ENCODE assay signal across 8 cellular contexts in genomic region chr1:234604726-234605492, GRCh38. TPM values are rescaled to one million over a fixed set of nuclear protein-coding genes. Genes with fewer than 3 reads are reported as not detected.
DNase-seq lines count a peak whose midpoint lies in the region; ATAC-seq, FAIRE-seq and TF ChIP-seq lines count a peak whose summit lies in the region.

No MANE protein-coding gene starts in this region.

- H3K27ac ChIP-seq in SJCRH30 = no peak overlapping the region
- peak overlapping the region; percentile 87 for H3K27ac ChIP-seq in endothelial cell of umbilical vein (ENCODE audit: insufficient read depth, low read depth, low read length)

- H3K4me2 ChIP-seq in endothelial cell of umbilical vein (ENCODE audit: insufficient read depth, low read length) = peak overlapping the region; percentile 98

- no peaks in the 10 kb centered on the region for H3K27me3 Mint-ChIP-seq in activated CD4-positive, alpha-beta T cell treated with anti-CD3 and anti-CD28 coated beads, Interleukin-2, amount 10 ng/mL, durations not matched to agents 7 days and 5 days
- no peaks in the 10 kb centered on the region for H3K27me3 Mint-ChIP-seq in nephron (ENCODE audit: low read depth)

- DNase-seq in activated CD4-positive, alpha-beta T cell treated with anti-CD3 and anti-CD28 coated beads, Interleukin-2, amount 10 ng/mL, durations not matched to agents 7 days and 5 days = no peak
- no peak for DNase-seq in activated CD4-positive, alpha-beta T cell treated with anti-CD3 and anti-CD28 coated beads for 1 hour
- DNase-seq in SJCRH30 (no peak), endothelial cell of umbilical vein (ENCODE audit: low read depth, low spot score) (peak; percentile 49), NCI-H446 treated with DMSO at 0.1 percent for 48 hours (lab: John Stamatoyannopoulos, UW) (no peak), HPDE6-E6E7 (ENCODE audit: extremely low spot score) (no peak)

- peak overlapping the region; percentile 84 for H3K4me3 Mint-ChIP-seq in activated CD4-positive, alpha-beta T cell treated with anti-CD3 and anti-CD28 coated beads, Interleukin-2, amount 10 ng/mL, durations not matched to agents 7 days and 5 days
- peak overlapping the region; percentile 99 to 100 (median 99) for H3K4me3 Mint-ChIP-seq in nephron

- no peak for ATAC-seq in HG02870 (IDR thresholded peaks at IDR 0.05; ENCODE audit: unreplicated experiment)

- no peak for FAIRE-seq in endothelial cell of umbilical vein (lab: Jason Lieb, UNC)

- no peaks in the 10 kb centered on the region for H3K9me3 ChIP-seq in SJCRH30 (replicated peaks)
- H3K9me3 ChIP-seq in endothelial cell of umbilical vein (replicated peaks; ENCODE audit: control insufficient read depth, insufficient read depth, low read length) = no peaks in the 10 kb centered on the region

- peaks cover 70% of the 10 kb centered on the region for H3K79me2 ChIP-seq in endothelial cell of umbilical vein (ENCODE audit: control insufficient read depth, insufficient read depth, low read length)

- dilution Hi-C loops in endothelial cell of umbilical vein (cut with MboI; ENCODE audit: extremely low pct_ligation_motif_present, low sequenced_read_pairs) = loop anchor here (10.0 to 25.0 kb wide), 2 partner anchors 382 to 470 kb away; no protein-coding TSS in a partner anchor

- peaks cover 58% of the 10 kb centered on the region for H3K36me3 Mint-ChIP-seq in activated CD4-positive, alpha-beta T cell treated with anti-CD3 and anti-CD28 coated beads, Interleukin-2, amount 10 ng/mL, durations not matched to agents 7 days and 5 days (ENCODE audit: low read depth)
- H3K36me3 Mint-ChIP-seq in nephron (ENCODE audit: low read depth) = peaks cover 52% of the 10 kb centered on the region

- H3K4me3 ChIP-seq in SJCRH30 = peak overlapping the region; percentile 79
- peak overlapping the region; percentile 51 to 94 (median 57) for H3K4me3 ChIP-seq in endothelial cell of umbilical vein (replicated peaks in 1 of 3; ENCODE audit: insufficient read depth in 1 of 3, low read depth in 1 of 3, low read length in 3 of 3)

- peak overlapping the region; percentile 98 for H3K27ac Mint-ChIP-seq in activated CD4-positive, alpha-beta T cell treated with anti-CD3 and anti-CD28 coated beads, Interleukin-2, amount 10 ng/mL, durations not matched to agents 7 days and 5 days
- H3K27ac Mint-ChIP-seq in nephron = peak overlapping the region; percentile 84 to 100 (median 100)

- H3K4me1 ChIP-seq in SJCRH30 (peaks cover 28% of the 10 kb centered on the region), endothelial cell of umbilical vein (ENCODE audit: control insufficient read depth, extremely low read depth, insufficient read depth, low read length) (peaks cover 42% of the 10 kb centered on the region)

- H4K20me1 ChIP-seq in endothelial cell of umbilical vein (replicated peaks; ENCODE audit: control insufficient read depth, extremely low read depth, insufficient read depth, low read length) = no peaks in the 10 kb centered on the region

- BruUV-seq in endothelial cell of umbilical vein (replicated peaks; lab: Mats Ljungman, UMichigan) = no TSS peak

- POLR2A ChIA-PET in activated CD4-positive, alpha-beta T cell treated with anti-CD3 and anti-CD28 coated beads, Interleukin-2, amount 10 ng/mL, durations not matched to agents 7 days and 5 days (lab: Charles Lee) = interaction anchor here (0.9 to 1.0 kb wide), 2 partner anchors 104 to 126 kb away, joined by 3 read pairs; no protein-coding TSS in a partner anchor
- POLR2A ChIA-PET in endothelial cell of umbilical vein (lab: Charles Lee) = interaction anchor here (0.7 to 1.9 kb wide), 2 partner anchors 117 to 119 kb away, joined by 3 to 7 read pairs; no protein-coding TSS in a partner anchor

- CTCF ChIA-PET in activated CD4-positive, alpha-beta T cell treated with anti-CD3 and anti-CD28 coated beads, Interleukin-2, amount 10 ng/mL, durations not matched to agents 7 days and 5 days (lab: Charles Lee) = interaction anchor here (1.0 to 3.8 kb wide), 5 partner anchors 90 to 479 kb away, joined by 3 to 12 read pairs (median 3); no protein-coding TSS in a partner anchor
- CTCF ChIA-PET in endothelial cell of umbilical vein (lab: Charles Lee) = interaction anchor here (0.8 to 9.1 kb wide), 11 partner anchors 20 to 488 kb away, joined by 3 to 79 read pairs (median 5); no protein-coding TSS in a partner anchor

- no peaks in the 10 kb centered on the region for H3K9me3 Mint-ChIP-seq in activated CD4-positive, alpha-beta T cell treated with anti-CD3 and anti-CD28 coated beads, Interleukin-2, amount 10 ng/mL, durations not matched to agents 7 days and 5 days
- no peaks in the 10 kb centered on the region for H3K9me3 Mint-ChIP-seq in nephron

- no peaks in the 10 kb centered on the region for H3K9me1 ChIP-seq in endothelial cell of umbilical vein (replicated peaks; ENCODE audit: control insufficient read depth, extremely low read depth, insufficient read depth, low read length)

- intact Hi-C loops in endothelial cell of umbilical vein (cut with micrococcal nuclease) = no loop called here

- TF ChIP-seq CTCF in endothelial cell of umbilical vein (IDR thresholded peaks at IDR 0.05; ENCODE audit: extremely low read depth in 1 of 2, insufficient read depth in 1 of 2, low read depth in 1 of 2, low read length in 2 of 2) (no peak), nephron (IDR thresholded peaks at IDR 0.05; ENCODE audit: unreplicated experiment in 3 of 3) (no peak)

- peaks cover 58% of the 10 kb centered on the region for H3K4me1 Mint-ChIP-seq in activated CD4-positive, alpha-beta T cell treated with anti-CD3 and anti-CD28 coated beads, Interleukin-2, amount 10 ng/mL, durations not matched to agents 7 days and 5 days
- H3K4me1 Mint-ChIP-seq in nephron = peaks cover 46% of the 10 kb centered on the region

- H2AFZ ChIP-seq in endothelial cell of umbilical vein (ENCODE audit: low read depth, low read length) = no peak overlapping the region

- TF ChIP-seq POLR2A in endothelial cell of umbilical vein (IDR thresholded peaks at IDR 0.05; ENCODE audit: low read depth, low read length) = no peak

- H3K27me3 ChIP-seq in SJCRH30 (no peaks in the 10 kb centered on the region), endothelial cell of umbilical vein (ENCODE audit: control insufficient read depth in 2 of 2, insufficient read depth in 2 of 2, low read length in 2 of 2) (no peaks in the 10 kb centered on the region)

- peaks cover 42% of the 10 kb centered on the region for H3K36me3 ChIP-seq in SJCRH30
- peaks cover 5 to 11% of the 10 kb centered on the region in 2 experiments for H3K36me3 ChIP-seq in endothelial cell of umbilical vein (ENCODE audit: control insufficient read depth in 2 of 2, extremely low read depth in 1 of 2, insufficient read depth in 2 of 2, low read length in 2 of 2)

- H3K9ac ChIP-seq in endothelial cell of umbilical vein (replicated peaks; ENCODE audit: extremely low read depth, insufficient read depth, low read length) = peak overlapping the region; percentile 94

TF ChIP-seq in endothelial cell of umbilical vein, 7 proteins besides CTCF, POLR2A, EP300 and RAD21:
- peak; percentile 2 for TF ChIP-seq JUN (IDR thresholded peaks at IDR 0.05; ENCODE audit: borderline replicate concordance, insufficient read depth, insufficient read length, low read depth)
- TF ChIP-seq GATA2 (IDR thresholded peaks at IDR 0.05; ENCODE audit: insufficient read depth, insufficient read length, low read depth, low read length) = no peak
- no peak for TF ChIP-seq EZH2 (IDR thresholded peaks at IDR 0.05; ENCODE audit: borderline replicate concordance, low read depth, low read length, severe bottlenecking)
- peak; percentile 30 for TF ChIP-seq FOS (IDR thresholded peaks at IDR 0.05; ENCODE audit: borderline replicate concordance, insufficient read depth, low read length)

RNA-seq across cellular contexts. Expression of gene IRF2BP2, which starts 5.1 kb away (rescaled TPM):
- 10 to 100 TPM; 83.0 to 95.0 TPM for total RNA-seq in activated CD4-positive, alpha-beta T cell treated with anti-CD3 and anti-CD28 coated beads, Interleukin-2, amount 10 ng/mL, durations not matched to agents 7 days and 5 days
- 33.2 and 41.1 TPM in 2 replicates for total RNA-seq in SJCRH30 (2014; rRNA removed; shearing (Covaris generic))
- total RNA-seq in endothelial cell of umbilical vein = 109 TPM in 2 replicates
- 65.4 and 66.6 TPM in 2 replicates for polyA plus RNA-seq in endothelial cell of umbilical vein
- polyA plus RNA-seq in endothelial cell of umbilical vein (2011; cell fraction: cytosol; rRNA removed) = 54.8 and 66.0 TPM in 2 replicates
- polyA plus RNA-seq in endothelial cell of umbilical vein (2011; cell fraction: nucleus; rRNA removed) = 154 and 212 TPM in 2 replicates
- 52.6 and 76.5 TPM in 2 replicates for polyA plus RNA-seq in endothelial cell of umbilical vein (2012)
- 57.9 and 61.4 TPM in 2 replicates for polyA minus RNA-seq in endothelial cell of umbilical vein
- 65.2 TPM for polyA minus RNA-seq in endothelial cell of umbilical vein (2011; cell fraction: cytosol; rRNA and poly(A)+ RNA removed)
- 78.8 and 129 TPM in 2 replicates for polyA minus RNA-seq in endothelial cell of umbilical vein (2011; cell fraction: nucleus; rRNA and poly(A)+ RNA removed)
